ENCODE assay signal across 8 cellular contexts in the genomic region with DNA sequence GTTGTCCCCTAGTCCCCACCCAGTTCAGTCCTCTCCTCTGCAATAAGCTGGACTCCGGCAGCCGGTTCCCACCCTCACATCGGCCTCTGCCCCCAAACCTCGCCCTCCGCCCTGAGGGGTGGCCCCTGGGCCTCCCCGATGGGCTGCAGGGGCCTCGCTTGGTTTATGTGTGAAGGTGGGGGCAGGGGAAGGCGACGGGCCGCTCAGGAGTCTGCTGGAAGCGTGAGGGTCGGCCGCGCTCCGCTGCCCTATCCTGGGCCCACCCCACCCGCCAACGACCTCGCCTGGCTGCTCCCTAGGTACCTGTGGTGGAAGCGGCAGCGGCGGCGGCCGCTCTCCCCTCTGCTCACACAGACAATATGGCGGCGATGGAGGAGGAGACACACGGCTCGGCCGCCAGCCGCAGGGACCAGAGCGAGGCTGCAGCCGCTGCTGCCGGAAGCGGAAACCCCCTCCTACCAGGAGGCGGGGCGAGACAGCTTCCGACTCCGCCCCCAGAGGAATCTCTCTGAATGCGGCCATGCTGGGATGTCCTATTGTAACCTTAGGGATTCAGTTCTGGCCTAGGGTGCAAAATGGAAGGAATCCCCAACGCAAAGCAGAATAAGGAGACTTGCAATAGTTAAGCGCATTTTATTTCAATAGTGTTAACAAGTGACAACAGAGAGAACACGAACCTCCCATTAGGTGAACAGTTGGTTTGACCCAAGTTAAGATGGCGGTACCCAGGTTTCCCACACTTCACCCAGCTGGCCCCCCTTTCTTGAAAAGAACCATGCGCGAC. TPM values are rescaled to one million over a fixed set of nuclear protein-coding genes. Genes with fewer than 3 reads are reported as not detected.
A peak's percentile ranks its signal among the peaks of the same experiment; 100 is the strongest.
DNase-seq lines count a peak whose midpoint lies in the region; ATAC-seq, FAIRE-seq and TF ChIP-seq lines count a peak whose summit lies in the region.

A gene (minus strand): TSS at position 422 of the 784 bp plus-strand sequence. CDS start 35,239 bp downstream, outside the sequence.

- no peaks in the 10 kb centered on the region for H3K9me1 ChIP-seq in keratinocyte (ENCODE audit: control insufficient read depth, extremely low read depth, insufficient read depth, low read length)

- H4K20me1 ChIP-seq in keratinocyte (ENCODE audit: control insufficient read depth, extremely low read depth, insufficient read depth, low read length) = peaks cover 6% of the 10 kb centered on the region

- H3K79me2 ChIP-seq in keratinocyte (ENCODE audit: control insufficient read depth, insufficient read depth, low read length) = peaks cover 50% of the 10 kb centered on the region

- peak within 1 kb of the TSS; percentile 96 for H3K9ac ChIP-seq in keratinocyte (ENCODE audit: control insufficient read depth, extremely low read depth, insufficient read depth, low read length)

- H3K27ac ChIP-seq in keratinocyte (ENCODE audit: control insufficient read depth, insufficient read depth, low read length) = peak within 1 kb of the TSS; percentile 96

- no peaks in the 10 kb centered on the region for H3K27me3 ChIP-seq in keratinocyte (ENCODE audit: control insufficient read depth, extremely low read depth, insufficient read depth, low read length)

- H3K4me2 ChIP-seq in keratinocyte (ENCODE audit: control insufficient read depth, extremely low read depth, insufficient read depth, low read depth, low read length) = peak within 1 kb of the TSS; percentile 97

- ATAC-seq in HG03432 (IDR thresholded peaks at IDR 0.05; ENCODE audit: unreplicated experiment) = peak; percentile 96

- FAIRE-seq in keratinocyte (lab: Jason Lieb, UNC) = peak; percentile 72

- no peak for TF ChIP-seq CTCF in keratinocyte (optimal IDR thresholded peaks at IDR 0.05 in 1 of 3, IDR thresholded peaks at IDR 0.05 in 1 of 3, conservative IDR thresholded peaks at IDR 0.05 in 1 of 3; ENCODE audit: extremely low read depth in 1 of 3, insufficient read depth in 2 of 3, low read length in 3 of 3)

- peaks cover 26% of the 10 kb centered on the region for H3K4me1 ChIP-seq in keratinocyte (ENCODE audit: control insufficient read depth, extremely low read depth, insufficient read depth, low read length)

- peaks cover 0 to 23% of the 10 kb centered on the region in 2 experiments for H3K36me3 ChIP-seq in keratinocyte (ENCODE audit: control insufficient read depth in 2 of 2, extremely low read depth in 1 of 2, insufficient read depth in 2 of 2, low read length in 2 of 2)

- dilution Hi-C loops in keratinocyte (cut with MboI; ENCODE audit: extremely low pct_ligation_motif_present, low sequenced_read_pairs) = no loop called here

- H3K9me3 ChIP-seq in keratinocyte (ENCODE audit: control insufficient read depth, low read depth, low read length) = no peaks in the 10 kb centered on the region

- DNase-seq in AG20443 (ENCODE audit: low spot score) (peak; percentile 98), NCI-H510A (lab: John Stamatoyannopoulos, UW) (peak; percentile 91), cerebellum (ENCODE audit: low spot score) (peak; percentile 97), keratinocyte (ENCODE audit: low read depth, low spot score) (no peak)
- peak; percentile 94 for DNase-seq in activated CD4-positive, alpha-beta T cell treated with anti-CD3 and anti-CD28 coated beads for 1 hour
- peak; percentile 95 for DNase-seq in stimulated activated CD4-positive, alpha-beta T cell treated with anti-CD3 and anti-CD28 coated beads, Interleukin-15, amount 100 ng/mL, for 1 hour (ENCODE audit: low read depth in 1 of 2, low spot score in 1 of 2)

- TF ChIP-seq POLR2A in GM19099 (IDR thresholded peaks at IDR 0.05; ENCODE audit: extremely low read depth, insufficient read length, low read depth) = peak; percentile 91

- peak within 1 kb of the TSS; percentile 81 to 97 (median 87) for H3K4me3 ChIP-seq in keratinocyte (ENCODE audit: control insufficient read depth in 2 of 3, extremely low read depth in 1 of 3, insufficient read depth in 2 of 3, low read depth in 1 of 3, low read length in 3 of 3)

- H2AFZ ChIP-seq in keratinocyte (ENCODE audit: control insufficient read depth, low read length) = peak within 1 kb of the TSS; percentile 95

RNA-seq across cellular contexts. Expression of the gene that starts here (rescaled TPM):
- total RNA-seq in cerebellum = 187 TPM
- polyA plus RNA-seq in keratinocyte = 79.7 to 122 TPM (median 115 TPM) in 3 replicates
- 49.8 TPM for polyA plus RNA-seq in keratinocyte (2011; ENCODE audit: low read depth)
- 109 and 168 TPM in 2 replicates for polyA plus RNA-seq in keratinocyte (2011; cell fraction: cytosol; rRNA removed)
- 101 and 120 TPM in 2 replicates for polyA plus RNA-seq in keratinocyte (2011; cell fraction: nucleus; rRNA removed)
- polyA plus RNA-seq in keratinocyte (2012; ENCODE audit: low replicate concordance) = 89.5 and 103 TPM in 2 replicates
- polyA minus RNA-seq in keratinocyte = 125 to 227 TPM (median 174 TPM) in 3 replicates
- 97.1 TPM for polyA minus RNA-seq in keratinocyte (2011; cell fraction: cytosol; rRNA and poly(A)+ RNA removed)
- 70.8 and 115 TPM in 2 replicates for polyA minus RNA-seq in keratinocyte (2011; cell fraction: nucleus; rRNA and poly(A)+ RNA removed)
